ENCODE assay signal across 18 cellular contexts in genomic region chr12:46886541-46887041, GRCh38.
DNase-seq lines count a peak whose midpoint lies in the region; ATAC-seq, FAIRE-seq and TF ChIP-seq lines count a peak whose summit lies in the region.
"Had no signal": no experiment of that assay in that cellular context is flagged by ENCODE, and none has a peak within 500 bp of the region (broad histone marks: within the 10 kb centered on the region; RNA-seq: fewer than 3 reads in every experiment).

No MANE protein-coding gene starts in this region.

- DNase-seq in ELR (ENCODE audit: low read depth), result peak; percentile 53
- DNase-seq in RCC 7860 (ENCODE audit: low spot score), result peak; percentile 59
- DNase-seq in epithelial cell of esophagus (ENCODE audit: low read depth), result peak; percentile 13
- peak; percentile 37 for DNase-seq in osteoblast (ENCODE audit: insufficient read length, low spot score, missing footprints)
- DNase-seq in KBM-7, result no peak
- DNase-seq in CD8-positive, alpha-beta T cell, result no peak
- no peak for DNase-seq in GM12891 (ENCODE audit: insufficient read length, low spot score)
- DNase-seq: activated gamma-delta T cell treated with Interleukin-2 at 50 U/mL for 16 hours; DMS53; NCI-H1694 treated with DMSO at 0.1 percent for 48 hours; NCI-H510A treated with DMSO at 0.1 percent for 48 hours; sigmoid colon; stimulated activated naive CD8-positive, alpha-beta T cell treated with anti-CD3 and anti-CD28 coated beads, Interleukin-15, amount 100 ng/mL, for 72 hours had no signal

- no peaks in the 10 kb centered on the region for H3K9me3 ChIP-seq in osteoblast (ENCODE audit: low read depth, low read length)
- H3K9me3 ChIP-seq in CD8-positive, alpha-beta T cell (ENCODE audit: low read length), result no peaks in the 10 kb centered on the region
- H3K9me3 ChIP-seq: BLaER1 treated with 17β-estradiol and CSF1 and Interleukin-3, amounts not matched to agents 10 nM and 100 nM; sigmoid colon had no signal

- no peak overlapping the region for H3K4me3 Mint-ChIP-seq in CD8-positive, alpha-beta T cell
- H3K4me3 Mint-ChIP-seq: brain; stimulated activated naive CD8-positive, alpha-beta T cell treated with anti-CD3 and anti-CD28 coated beads, Interleukin-15, amount 100 ng/mL, for 72 hours; WTC11 had no signal

- H3K4me2 ChIP-seq in osteoblast (ENCODE audit: insufficient read depth, low read length), result peak overlapping the region; percentile 34
- H3K4me2 ChIP-seq: BLaER1 treated with 17β-estradiol and CSF1 and Interleukin-3, amounts not matched to agents 10 nM and 100 nM had no signal

- FAIRE-seq in RCC 7860 (lab: Jason Lieb, UNC) (peak; percentile 78), GM12891 (lab: Jason Lieb, UNC) (no peak)
- FAIRE-seq: frontal cortex had no signal

- POLR2A ChIA-PET in CD8-positive, alpha-beta T cell (lab: Charles Lee), result interaction anchor here (0.6 kb wide), 1 partner anchor 575 kb away, joined by 6 read pairs; no protein-coding TSS in a partner anchor

- H3K4me1 Mint-ChIP-seq in CD8-positive, alpha-beta T cell (ENCODE audit: low read depth), result no peaks in the 10 kb centered on the region
- H3K4me1 Mint-ChIP-seq: brain; stimulated activated naive CD8-positive, alpha-beta T cell treated with anti-CD3 and anti-CD28 coated beads, Interleukin-15, amount 100 ng/mL, for 72 hours; WTC11 had no signal

- CTCF ChIA-PET in CD8-positive, alpha-beta T cell (lab: Charles Lee), result no interaction called here

- H3K9me3 Mint-ChIP-seq in CD8-positive, alpha-beta T cell, result no peaks in the 10 kb centered on the region
- H3K9me3 Mint-ChIP-seq: stimulated activated naive CD8-positive, alpha-beta T cell treated with anti-CD3 and anti-CD28 coated beads, Interleukin-15, amount 100 ng/mL, for 72 hours; WTC11 had no signal

- no peak overlapping the region for H2AFZ ChIP-seq in osteoblast (ENCODE audit: low read length)

- no peaks in the 10 kb centered on the region for H3K36me3 ChIP-seq in osteoblast (ENCODE audit: insufficient read depth, low read length)
- H3K36me3 ChIP-seq in CD8-positive, alpha-beta T cell (ENCODE audit: insufficient read depth, low read length), result no peaks in the 10 kb centered on the region
- H3K36me3 ChIP-seq: BLaER1 treated with 17β-estradiol and CSF1 and Interleukin-3, amounts not matched to agents 10 nM and 100 nM; sigmoid colon had no signal

- no peak overlapping the region for H3K27ac Mint-ChIP-seq in CD8-positive, alpha-beta T cell
- H3K27ac Mint-ChIP-seq: brain; stimulated activated naive CD8-positive, alpha-beta T cell treated with anti-CD3 and anti-CD28 coated beads, Interleukin-15, amount 100 ng/mL, for 72 hours; WTC11 had no signal

- in situ Hi-C loops in KBM-7 (cut with MboI; ENCODE audit: low pct_unique_long_range_greater_than_20kb, low sequenced_read_pairs), result no loop called here

- TF ChIP-seq CTCF in epithelial cell of esophagus (IDR thresholded peaks at IDR 0.05; ENCODE audit: insufficient read depth, low read depth, low read length, missing control alignments) (no peak), osteoblast (IDR thresholded peaks at IDR 0.05; ENCODE audit: extremely low read depth, low read depth, low read length) (no peak)
- no peak for TF ChIP-seq CTCF in CD8-positive, alpha-beta T cell (IDR thresholded peaks at IDR 0.05)

- ATAC-seq in CD8-positive, alpha-beta T cell, result no peak
- ATAC-seq in GM18517 (IDR thresholded peaks at IDR 0.05; ENCODE audit: unreplicated experiment), result no peak
- ATAC-seq: stimulated activated naive CD8-positive, alpha-beta T cell treated with anti-CD3 and anti-CD28 coated beads, Interleukin-15, amount 100 ng/mL, for 72 hours; WTC11 had no signal

- no peak for TF ChIP-seq POLR2A in GM12891 (IDR thresholded peaks at IDR 0.05; ENCODE audit: low read depth, low read length)

- H3K79me2 ChIP-seq in osteoblast (ENCODE audit: insufficient read depth, low read length), result no peaks in the 10 kb centered on the region

- H3K27ac ChIP-seq in osteoblast (ENCODE audit: low read depth, low read length), result no peak overlapping the region
- no peak overlapping the region for H3K27ac ChIP-seq in CD8-positive, alpha-beta T cell (ENCODE audit: low read depth, low read length)
- H3K27ac ChIP-seq: BLaER1 treated with 17β-estradiol and CSF1 and Interleukin-3, amounts not matched to agents 10 nM and 100 nM; sigmoid colon had no signal

- intact Hi-C loops in CD8-positive, alpha-beta T cell (cut with DNase I, micrococcal nuclease), result no loop called here

- H3K4me3 ChIP-seq in epithelial cell of esophagus (ENCODE audit: low read length), result no peak overlapping the region
- H3K4me3 ChIP-seq in osteoblast (ENCODE audit: insufficient read depth, low read length), result no peak overlapping the region
- no peak overlapping the region for H3K4me3 ChIP-seq in CD8-positive, alpha-beta T cell (ENCODE audit: low read depth, low read length)
- H3K4me3 ChIP-seq: BLaER1 treated with 17β-estradiol and CSF1 and Interleukin-3, amounts not matched to agents 10 nM and 100 nM; sigmoid colon had no signal

- no peaks in the 10 kb centered on the region for H3K27me3 ChIP-seq in osteoblast (ENCODE audit: insufficient read depth, low read length)
- H3K27me3 ChIP-seq in CD8-positive, alpha-beta T cell (ENCODE audit: insufficient read depth, low read length), result no peaks in the 10 kb centered on the region
- H3K27me3 ChIP-seq: BLaER1 treated with 17β-estradiol and CSF1 and Interleukin-3, amounts not matched to agents 10 nM and 100 nM; sigmoid colon had no signal

- no peaks in the 10 kb centered on the region for H3K36me3 Mint-ChIP-seq in CD8-positive, alpha-beta T cell
- H3K36me3 Mint-ChIP-seq: brain, WTC11 had no signal

- H3K4me1 ChIP-seq in osteoblast (ENCODE audit: insufficient read depth, low read length), result peaks cover 23% of the 10 kb centered on the region
- no peaks in the 10 kb centered on the region for H3K4me1 ChIP-seq in CD8-positive, alpha-beta T cell (ENCODE audit: insufficient read depth, low read length)
- H3K4me1 ChIP-seq: BLaER1 treated with 17β-estradiol and CSF1 and Interleukin-3, amounts not matched to agents 10 nM and 100 nM had no signal

- H4K20me1 ChIP-seq in osteoblast (ENCODE audit: insufficient read depth, low read length), result no peaks in the 10 kb centered on the region
- H4K20me1 ChIP-seq: BLaER1 treated with 17β-estradiol and CSF1 and Interleukin-3, amounts not matched to agents 10 nM and 100 nM had no signal

- H3K27me3 Mint-ChIP-seq in CD8-positive, alpha-beta T cell (ENCODE audit: low read depth), result peaks cover 6% of the 10 kb centered on the region
- H3K27me3 Mint-ChIP-seq: brain; stimulated activated naive CD8-positive, alpha-beta T cell treated with anti-CD3 and anti-CD28 coated beads, Interleukin-15, amount 100 ng/mL, for 72 hours had no signal

TF ChIP-seq in GM12891, 5 proteins besides CTCF, POLR2A, EP300 and RAD21:
- no peak for TF ChIP-seq SPI1 (IDR thresholded peaks at IDR 0.05; ENCODE audit: low read depth, low read length)
- TF ChIP-seq POU2F2 (IDR thresholded peaks at IDR 0.05; ENCODE audit: low read depth, low read length), result no peak
- TF ChIP-seq TAF1 (IDR thresholded peaks at IDR 0.05; ENCODE audit: low read depth, low read length), result no peak
- TF ChIP-seq POLR2AphosphoS5 (IDR thresholded peaks at IDR 0.05; ENCODE audit: low read depth, low read length), result no peak
- no peak for TF ChIP-seq PAX5 (IDR thresholded peaks at IDR 0.05; ENCODE audit: insufficient read depth, low read length, severe bottlenecking)

Comparison
In these comparisons a context has a peak if more than half of its experiments do, and no peak if none do; other contexts are left out.
1. DNase-seq: peak in ELR (single experiment), RCC 7860 (single experiment), epithelial cell of esophagus (single experiment) and osteoblast (single experiment); none in KBM-7 (single experiment), CD8-positive, alpha-beta T cell (0 of 7) and GM12891 (single experiment).